Comparison of ENCODE assay signal across 13 cellular contexts in the genomic region with DNA sequence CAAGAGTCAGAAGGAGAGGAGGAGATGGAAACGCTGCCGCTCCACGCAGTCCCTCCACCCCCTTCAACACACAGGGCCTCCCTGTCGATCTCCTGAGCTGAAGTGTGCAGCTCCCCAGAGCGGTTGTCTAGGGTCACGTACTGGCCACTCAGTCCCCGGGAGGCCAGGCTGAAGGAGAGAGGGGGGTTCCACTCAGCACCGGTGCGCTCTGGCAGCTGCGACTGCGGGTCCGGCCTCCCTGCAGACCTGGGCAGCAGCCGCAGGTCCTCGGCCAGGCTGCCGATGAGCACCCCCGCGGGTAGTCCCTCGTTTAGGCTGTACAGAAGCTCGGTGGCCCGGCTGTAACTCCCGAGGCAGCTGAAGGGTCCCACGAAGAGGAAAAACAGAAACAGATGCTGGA. TPM values are rescaled to one million over a fixed set of nuclear protein-coding genes. Genes with fewer than 3 reads are reported as not detected.
A peak's percentile ranks its signal among the peaks of the same experiment; 100 is the strongest.
DNase-seq lines count a peak whose midpoint lies in the region; ATAC-seq, FAIRE-seq and TF ChIP-seq lines count a peak whose summit lies in the region.
"Had no signal": no experiment of that assay in that cellular context is flagged by ENCODE, and none has a peak within 500 bp of the region (broad histone marks: within the 10 kb centered on the region; RNA-seq: fewer than 3 reads in every experiment).

No MANE protein-coding gene starts in this region.

- H3K4me3 ChIP-seq in astrocyte (ENCODE audit: insufficient read depth, low read depth, low read length) (peak overlapping the region; percentile 48), hepatocyte (peak overlapping the region; percentile 46), ovary (peak overlapping the region; percentile 21), SJCRH30 (no peak overlapping the region)
- H3K4me3 ChIP-seq: BLaER1 treated with 17β-estradiol and CSF1 and Interleukin-3, amounts not matched to agents 10 nM and 100 nM had no signal

- no peaks in the 10 kb centered on the region for H3K9me3 ChIP-seq in astrocyte (ENCODE audit: insufficient read depth, low read depth, low read length)
- H3K9me3 ChIP-seq in hepatocyte (ENCODE audit: low read depth): no peaks in the 10 kb centered on the region
- H3K9me3 ChIP-seq in ovary: no peaks in the 10 kb centered on the region
- H3K9me3 ChIP-seq in CD4-positive, alpha-beta T cell (ENCODE audit: control insufficient read depth, low read length): no peaks in the 10 kb centered on the region
- no peaks in the 10 kb centered on the region for H3K9me3 ChIP-seq in SJCRH30 (replicated peaks)

- 3% methylated on average over 22 of the region's 22 CpGs for WGBS in hepatocyte (ENCODE audit: low lambda C conversion rate, missing lambda C conversion rate)
- WGBS in ovary, 3 donors: 1 to 4% (median 2%) methylated on average over 22 of the region's 22 CpGs

- POLR2A ChIA-PET in CD4-positive, alpha-beta T cell (lab: Charles Lee): no interaction called here

- no peak overlapping the region for H3K27ac Mint-ChIP-seq in astrocyte (ENCODE audit: unreplicated experiment)
- H3K27ac Mint-ChIP-seq in CD4-positive, alpha-beta T cell: no peak overlapping the region
- H3K27ac Mint-ChIP-seq: natural killer cell; T-helper 2 cell treated with Interferon-gamma antibody and Interleukin-4, amounts not matched to agents 5 μg/mL and 100 μg/mL, for 36 hours had no signal

- H3K4me2 ChIP-seq in astrocyte (ENCODE audit: low read length) (peak overlapping the region; percentile 87), hepatocyte (peak overlapping the region; percentile 92)
- H3K4me2 ChIP-seq: BLaER1 treated with 17β-estradiol and CSF1 and Interleukin-3, amounts not matched to agents 10 nM and 100 nM had no signal

- no peak for TF ChIP-seq CTCF in astrocyte (IDR thresholded peaks at IDR 0.05; ENCODE audit: insufficient read depth, low read depth, low read length)
- no peak for TF ChIP-seq CTCF in hepatocyte (IDR thresholded peaks at IDR 0.05; ENCODE audit: poor library complexity)
- no peak for TF ChIP-seq CTCF in ovary (IDR thresholded peaks at IDR 0.05)
- no peak for TF ChIP-seq CTCF in CD4-positive, alpha-beta T cell (IDR thresholded peaks at IDR 0.05)

- H3K9ac ChIP-seq in astrocyte (ENCODE audit: low read length): peak overlapping the region; percentile 14
- H3K9ac ChIP-seq: BLaER1 treated with 17β-estradiol and CSF1 and Interleukin-3, amounts not matched to agents 10 nM and 100 nM had no signal

- DNase-seq in ACHN (peak; percentile 2), astrocyte (ENCODE audit: low read depth) (no peak), hepatocyte (ENCODE audit: low spot score) (peak; percentile 11), ovary (no peak), SJCRH30 (no peak), OCI-M1 (lab: John Stamatoyannopoulos, UW) (no peak)
- DNase-seq in CD4-positive, alpha-beta T cell: no peak
- no peak for DNase-seq in activated CD4-positive, alpha-beta T cell treated with anti-CD3 and anti-CD28 coated beads for 4 hours
- DNase-seq: activated CD8-positive, alpha-beta memory T cell treated with anti-CD3 and anti-CD28 coated beads, Interleukin-2, amount 50 U/mL, for 4 hours; natural killer cell had no signal

- no peak for ATAC-seq in CD4-positive, alpha-beta T cell (ENCODE audit: poor library complexity)
- ATAC-seq: natural killer cell had no signal

- no peak for FAIRE-seq in astrocyte (lab: Jason Lieb, UNC)
- FAIRE-seq: GM19239 had no signal

- H4K20me1 ChIP-seq in astrocyte (ENCODE audit: insufficient read depth, low read length) (no peaks in the 10 kb centered on the region), hepatocyte (ENCODE audit: insufficient read depth, poor library complexity, severe bottlenecking) (no peaks in the 10 kb centered on the region)
- H4K20me1 ChIP-seq: BLaER1 treated with 17β-estradiol and CSF1 and Interleukin-3, amounts not matched to agents 10 nM and 100 nM had no signal

- H3K4me1 ChIP-seq in astrocyte (ENCODE audit: insufficient read depth, low read length): peaks cover 4% of the 10 kb centered on the region
- peaks cover 11% of the 10 kb centered on the region for H3K4me1 ChIP-seq in hepatocyte (ENCODE audit: insufficient read depth)
- H3K4me1 ChIP-seq in ovary (ENCODE audit: insufficient read depth): no peaks in the 10 kb centered on the region
- H3K4me1 ChIP-seq in SJCRH30: no peaks in the 10 kb centered on the region
- H3K4me1 ChIP-seq: BLaER1 treated with 17β-estradiol and CSF1 and Interleukin-3, amounts not matched to agents 10 nM and 100 nM had no signal

- H3K4me3 Mint-ChIP-seq in astrocyte (ENCODE audit: unreplicated experiment): peak overlapping the region; percentile 88
- no peak overlapping the region for H3K4me3 Mint-ChIP-seq in CD4-positive, alpha-beta T cell
- H3K4me3 Mint-ChIP-seq: natural killer cell; T-helper 2 cell treated with Interferon-gamma antibody and Interleukin-4, amounts not matched to agents 5 μg/mL and 100 μg/mL, for 36 hours had no signal

- intact Hi-C loops in ovary (cut with DNase I): no loop called here
- intact Hi-C loops in CD4-positive, alpha-beta T cell (cut with DNase I, micrococcal nuclease): no loop called here

- H2AFZ ChIP-seq in astrocyte (ENCODE audit: low read depth, low read length) (peak overlapping the region; percentile 80), hepatocyte (peak overlapping the region; percentile 52)

- peaks cover 50% of the 10 kb centered on the region for H3K27me3 Mint-ChIP-seq in astrocyte (ENCODE audit: low read depth, unreplicated experiment)
- peaks cover 59% of the 10 kb centered on the region for H3K27me3 Mint-ChIP-seq in CD4-positive, alpha-beta T cell

- CTCF ChIA-PET in CD4-positive, alpha-beta T cell (lab: Charles Lee): no interaction called here

- no peak overlapping the region for H3K27ac ChIP-seq in astrocyte (ENCODE audit: low read depth, low read length)
- no peak overlapping the region for H3K27ac ChIP-seq in hepatocyte
- no peak overlapping the region for H3K27ac ChIP-seq in ovary
- H3K27ac ChIP-seq in CD4-positive, alpha-beta T cell (ENCODE audit: low read depth, low read length): no peak overlapping the region
- no peak overlapping the region for H3K27ac ChIP-seq in SJCRH30
- H3K27ac ChIP-seq: BLaER1 treated with 17β-estradiol and CSF1 and Interleukin-3, amounts not matched to agents 10 nM and 100 nM had no signal

- H3K36me3 ChIP-seq in astrocyte (ENCODE audit: insufficient read depth, low read length): no peaks in the 10 kb centered on the region
- no peaks in the 10 kb centered on the region for H3K36me3 ChIP-seq in hepatocyte (replicated peaks; ENCODE audit: insufficient read depth, low read depth)
- no peaks in the 10 kb centered on the region for H3K36me3 ChIP-seq in ovary
- H3K36me3 ChIP-seq in SJCRH30: no peaks in the 10 kb centered on the region
- H3K36me3 ChIP-seq: BLaER1 treated with 17β-estradiol and CSF1 and Interleukin-3, amounts not matched to agents 10 nM and 100 nM had no signal

- TF ChIP-seq EP300 in ovary (IDR thresholded peaks at IDR 0.05): no peak

- no peaks in the 10 kb centered on the region for H3K36me3 Mint-ChIP-seq in astrocyte (ENCODE audit: low read depth, unreplicated experiment)
- no peaks in the 10 kb centered on the region for H3K36me3 Mint-ChIP-seq in CD4-positive, alpha-beta T cell (ENCODE audit: low read depth)
- H3K36me3 Mint-ChIP-seq: natural killer cell had no signal

- H3K27me3 ChIP-seq in astrocyte (ENCODE audit: insufficient read depth, low read length) (peaks cover 31% of the 10 kb centered on the region), hepatocyte (peaks cover 21% of the 10 kb centered on the region), ovary (no peaks in the 10 kb centered on the region), SJCRH30 (no peaks in the 10 kb centered on the region)
- H3K27me3 ChIP-seq in CD4-positive, alpha-beta T cell (ENCODE audit: control insufficient read depth, insufficient read depth, low read length): peaks cover 19% of the 10 kb centered on the region
- H3K27me3 ChIP-seq: BLaER1 treated with 17β-estradiol and CSF1 and Interleukin-3, amounts not matched to agents 10 nM and 100 nM had no signal

- no peak for TF ChIP-seq POLR2A in ovary (IDR thresholded peaks at IDR 0.05)

- no peaks in the 10 kb centered on the region for H3K9me3 Mint-ChIP-seq in astrocyte (ENCODE audit: unreplicated experiment)
- H3K9me3 Mint-ChIP-seq in CD4-positive, alpha-beta T cell: peaks cover 2% of the 10 kb centered on the region
- H3K9me3 Mint-ChIP-seq: T-helper 2 cell treated with Interferon-gamma antibody and Interleukin-4, amounts not matched to agents 5 μg/mL and 100 μg/mL, for 36 hours had no signal

- in situ Hi-C loops in ACHN (cut with HindIII; ENCODE audit: low pct_ligation_motif_present, low pct_unique_long_range_greater_than_20kb, low sequenced_read_pairs): no loop called here

- no peaks in the 10 kb centered on the region for H3K79me2 ChIP-seq in astrocyte (ENCODE audit: insufficient read depth, low read length)
- no peaks in the 10 kb centered on the region for H3K79me2 ChIP-seq in hepatocyte

- H3K4me1 Mint-ChIP-seq in astrocyte (ENCODE audit: low read depth, unreplicated experiment): peaks cover 4% of the 10 kb centered on the region
- H3K4me1 Mint-ChIP-seq in CD4-positive, alpha-beta T cell (ENCODE audit: low read depth): no peaks in the 10 kb centered on the region
- H3K4me1 Mint-ChIP-seq: natural killer cell had no signal

- H3K9me2 ChIP-seq in hepatocyte (replicated peaks; ENCODE audit: insufficient read depth): no peaks in the 10 kb centered on the region

RNA-seq across cellular contexts. Expression of a gene that starts 2.1 kb away (rescaled TPM):
- 0.14 and 0.16 TPM in 2 replicates for total RNA-seq in astrocyte
- 10.2 and 11.2 TPM in 2 replicates for total RNA-seq in hepatocyte
- polyA plus RNA-seq in hepatocyte: 5.1 and 7.2 TPM in 2 replicates
- 1 to 10 TPM in 2 of 7 donors, under 1 TPM in 3, not detected in 2; under 0.01 to 3.3 (median 0.57) TPM for total RNA-seq in ovary
- 1 to 10 TPM in 1 of 2 donors, under 1 TPM in 1; 0.07 to 2.1 TPM for polyA plus RNA-seq in ovary
- not detected for total RNA-seq in CD4-positive, alpha-beta T cell
- total RNA-seq in SJCRH30 (2014; rRNA removed; shearing (Covaris generic)): 1.1 TPM in 2 replicates
- total RNA-seq: natural killer cell had no signal

Comparison
In these comparisons a context has a peak if more than half of its experiments do, and no peak if none do; other contexts are left out.
1. DNase-seq: peak in ACHN (single experiment) and hepatocyte (single experiment); none in astrocyte (single experiment), ovary (0 of 5), CD4-positive, alpha-beta T cell (0 of 10), SJCRH30 (0 of 2), OCI-M1 (single experiment) and activated CD4-positive, alpha-beta T cell treated with anti-CD3 and anti-CD28 coated beads for 4 hours (0 of 2).